ENCODE assay signal across 2 cellular contexts in genomic region chr4:150235795-150236385, GRCh38.
TF ChIP-seq lines count a peak whose summit lies in the region.

No MANE protein-coding gene starts in this region.

TF ChIP-seq in A549, 52 proteins besides CTCF, POLR2A, EP300 and RAD21 (continued from another document):
- no peak for TF ChIP-seq ELK1 (IDR thresholded peaks at IDR 0.05; ENCODE audit: low read depth, low read length)
- TF ChIP-seq, protein P1, sequence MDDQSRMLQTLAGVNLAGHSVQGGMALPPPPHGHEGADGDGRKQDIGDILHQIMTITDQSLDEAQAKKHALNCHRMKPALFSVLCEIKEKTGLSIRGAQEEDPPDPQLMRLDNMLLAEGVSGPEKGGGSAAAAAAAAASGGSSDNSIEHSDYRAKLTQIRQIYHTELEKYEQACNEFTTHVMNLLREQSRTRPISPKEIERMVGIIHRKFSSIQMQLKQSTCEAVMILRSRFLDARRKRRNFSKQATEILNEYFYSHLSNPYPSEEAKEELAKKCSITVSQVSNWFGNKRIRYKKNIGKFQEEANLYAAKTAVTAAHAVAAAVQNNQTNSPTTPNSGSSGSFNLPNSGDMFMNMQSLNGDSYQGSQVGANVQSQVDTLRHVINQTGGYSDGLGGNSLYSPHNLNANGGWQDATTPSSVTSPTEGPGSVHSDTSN (IDR thresholded peaks at IDR 0.05), result no peak
- no peak for TF ChIP-seq FOSB (CRISPR knock-in tag; IDR thresholded peaks at IDR 0.05)
- no peak for TF ChIP-seq BHLHE40 (IDR thresholded peaks at IDR 0.05; ENCODE audit: low read depth, low read length)
- TF ChIP-seq REST (IDR thresholded peaks at IDR 0.05), result no peak
- no peak for TF ChIP-seq JUNB (IDR thresholded peaks at IDR 0.05)
- TF ChIP-seq CBX2 (IDR thresholded peaks at IDR 0.05; ENCODE audit: borderline replicate concordance, low read depth), result no peak
- no peak for TF ChIP-seq ESRRA (IDR thresholded peaks at IDR 0.05; ENCODE audit: borderline replicate concordance, low read length)
- TF ChIP-seq ATOH8 (CRISPR knock-in tag; IDR thresholded peaks at IDR 0.05; ENCODE audit: low read depth), result no peak
- no peak for TF ChIP-seq ZFP36 (IDR thresholded peaks at IDR 0.05; ENCODE audit: borderline replicate concordance, partially characterized antibody)
- TF ChIP-seq KDM1A (IDR thresholded peaks at IDR 0.05; ENCODE audit: low read depth), result no peak
- TF ChIP-seq CHD4 (IDR thresholded peaks at IDR 0.05; ENCODE audit: borderline replicate concordance), result no peak

TF ChIP-seq in endothelial cell of umbilical vein, 7 proteins besides CTCF, POLR2A, EP300 and RAD21 (continued from another document):
- TF ChIP-seq MAX (IDR thresholded peaks at IDR 0.05; ENCODE audit: insufficient read depth, insufficient read length) (no peak), MYC (IDR thresholded peaks at IDR 0.05; ENCODE audit: low read depth, low read length) (no peak)
